19 cellular contexts compared by ENCODE assay signal in genomic region chr2:120904379-120904778, GRCh38.
DNase-seq lines count a peak whose midpoint lies in the region; ATAC-seq, FAIRE-seq and TF ChIP-seq lines count a peak whose summit lies in the region.
"Had no signal": no experiment of that assay in that cellular context is flagged by ENCODE, and none has a peak within 500 bp of the region (broad histone marks: within the 10 kb centered on the region; RNA-seq: fewer than 3 reads in every experiment).

No MANE protein-coding gene starts in this region.

- H2BK5ac ChIP-seq in mesendoderm (ENCODE audit: low read length), result no peak overlapping the region

- H4K20me1 ChIP-seq in astrocyte (ENCODE audit: insufficient read depth, low read length), result peaks cover 76% of the 10 kb centered on the region

- no peak for ATAC-seq in HG03439 (IDR thresholded peaks at IDR 0.05; ENCODE audit: unreplicated experiment)
- ATAC-seq: activated naive CD4-positive, alpha-beta T cell treated with anti-CD3 and anti-CD28 coated beads, Interleukin-2, amount 50 U/mL, for 72 hours; K562; naive thymus-derived CD4-positive, alpha-beta T cell had no signal

- DNase-seq in H7 (peak; percentile 73), astrocyte (ENCODE audit: low read depth) (no peak), mesendoderm (peak; percentile 42), tibial artery (no peak), caudate nucleus (lab: John Stamatoyannopoulos, UW) (no peak), posterior vena cava (ENCODE audit: low spot score) (no peak)
- DNase-seq: activated CD4-positive, alpha-beta T cell treated with anti-CD3 and anti-CD28 coated beads, Interleukin-2, amount 50 U/mL, for 1 hour; colonic mucosa; GM23248; naive thymus-derived CD4-positive, alpha-beta T cell; NCI-H510A treated with DMSO at 0.1 percent for 48 hours; Peyer's patch; T-helper 2 cell had no signal

- H3K36me3 ChIP-seq in H7 (replicated peaks; ENCODE audit: control insufficient read depth, insufficient read depth, low read length) (no peaks in the 10 kb centered on the region; the same call in none of the 2 replicates), astrocyte (ENCODE audit: insufficient read depth, low read length) (no peaks in the 10 kb centered on the region), mesendoderm (ENCODE audit: control insufficient read depth, insufficient read depth, low read length) (no peaks in the 10 kb centered on the region), tibial artery (no peaks in the 10 kb centered on the region)
- H3K36me3 ChIP-seq: colonic mucosa, Peyer's patch had no signal

- H3K4me1 ChIP-seq in astrocyte (ENCODE audit: insufficient read depth, low read length) (no peaks in the 10 kb centered on the region), mesendoderm (ENCODE audit: control insufficient read depth, low read depth, low read length) (no peaks in the 10 kb centered on the region), tibial artery (peaks cover 8 to 40% (median 22%) of the 10 kb centered on the region in 4 donors)
- H3K4me1 ChIP-seq: colonic mucosa, parathyroid adenoma, Peyer's patch had no signal

- TF ChIP-seq CTCF in astrocyte (IDR thresholded peaks at IDR 0.05; ENCODE audit: insufficient read depth, low read depth, low read length), result no peak
- TF ChIP-seq CTCF in tibial artery (IDR thresholded peaks at IDR 0.05), result no peak

- FAIRE-seq in astrocyte (lab: Jason Lieb, UNC), result no peak
- FAIRE-seq: K562 had no signal

- no peak overlapping the region for H3K4ac ChIP-seq in mesendoderm (ENCODE audit: low read depth, low read length)

- H3K9ac ChIP-seq in astrocyte (ENCODE audit: low read length), result no peak overlapping the region
- no peak overlapping the region for H3K9ac ChIP-seq in mesendoderm (ENCODE audit: low read length)
- H3K9ac ChIP-seq: GM23248, parathyroid adenoma had no signal

- H3K79me2 ChIP-seq in astrocyte (ENCODE audit: insufficient read depth, low read length) (peaks cover 26% of the 10 kb centered on the region), mesendoderm (ENCODE audit: control insufficient read depth, insufficient read depth, low read length) (no peaks in the 10 kb centered on the region)
- H3K79me2 ChIP-seq: parathyroid adenoma had no signal

- no peak overlapping the region for H4K8ac ChIP-seq in mesendoderm (ENCODE audit: low read depth, low read length)

- H3K56ac ChIP-seq in mesendoderm (ENCODE audit: low read length), result peak overlapping the region; percentile 5

- no peak overlapping the region for H2BK120ac ChIP-seq in mesendoderm (ENCODE audit: low read depth, low read length)

- H3K36me3 Mint-ChIP-seq in astrocyte (ENCODE audit: low read depth, unreplicated experiment), result peaks cover 18% of the 10 kb centered on the region
- H3K36me3 Mint-ChIP-seq: activated naive CD4-positive, alpha-beta T cell treated with anti-CD3 and anti-CD28 coated beads, Interleukin-2, amount 50 U/mL, for 72 hours; memory B cell; naive thymus-derived CD4-positive, alpha-beta T cell had no signal

- no peak overlapping the region for H2AFZ ChIP-seq in astrocyte (ENCODE audit: low read depth, low read length)
- H2AFZ ChIP-seq: GM23248, parathyroid adenoma had no signal

- H3K23ac ChIP-seq in mesendoderm (ENCODE audit: low read length), result no peak overlapping the region

- no peak overlapping the region for H2BK15ac ChIP-seq in mesendoderm (replicated peaks; ENCODE audit: low read depth)

- no peaks in the 10 kb centered on the region for H3K9me3 Mint-ChIP-seq in astrocyte (ENCODE audit: unreplicated experiment)
- H3K9me3 Mint-ChIP-seq: activated naive CD4-positive, alpha-beta T cell treated with anti-CD3 and anti-CD28 coated beads, Interleukin-2, amount 50 U/mL, for 72 hours; memory B cell had no signal

- H3K18ac ChIP-seq in mesendoderm (ENCODE audit: low read length), result no peak overlapping the region

- H3K4me2 ChIP-seq in astrocyte (ENCODE audit: low read length) (no peak overlapping the region), mesendoderm (ENCODE audit: low read length) (no peak overlapping the region)

- no peaks in the 10 kb centered on the region for H3K9me3 ChIP-seq in astrocyte (ENCODE audit: insufficient read depth, low read depth, low read length)
- H3K9me3 ChIP-seq in tibial artery, result no peaks in the 10 kb centered on the region
- H3K9me3 ChIP-seq: colonic mucosa, Peyer's patch had no signal

- peaks cover 28% of the 10 kb centered on the region for H3K4me1 Mint-ChIP-seq in astrocyte (ENCODE audit: low read depth, unreplicated experiment)
- H3K4me1 Mint-ChIP-seq: memory B cell; naive thymus-derived CD4-positive, alpha-beta T cell had no signal

- no peak overlapping the region for H2AK5ac ChIP-seq in mesendoderm (ENCODE audit: low read length)

- H3K27me3 Mint-ChIP-seq in astrocyte (ENCODE audit: low read depth, unreplicated experiment), result no peaks in the 10 kb centered on the region

- no peak overlapping the region for H3K4me3 ChIP-seq in H7 (ENCODE audit: insufficient read depth, low read depth, low read length)
- no peak overlapping the region for H3K4me3 ChIP-seq in astrocyte (ENCODE audit: insufficient read depth, low read depth, low read length)
- H3K4me3 ChIP-seq in mesendoderm (ENCODE audit: low read length), result no peak overlapping the region
- H3K4me3 ChIP-seq in tibial artery, result no peak overlapping the region
- H3K4me3 ChIP-seq: colonic mucosa, GM23248, K562, Peyer's patch had no signal

- H3K79me1 ChIP-seq in mesendoderm (ENCODE audit: low read length), result peaks cover 1% of the 10 kb centered on the region

- H3K27me3 ChIP-seq in H7 (ENCODE audit: control insufficient read depth, insufficient read depth, low read length), result no peaks in the 10 kb centered on the region
- H3K27me3 ChIP-seq in astrocyte (ENCODE audit: insufficient read depth, low read length), result no peaks in the 10 kb centered on the region
- no peaks in the 10 kb centered on the region for H3K27me3 ChIP-seq in mesendoderm (ENCODE audit: insufficient read depth, low read length, poor library complexity)
- H3K27me3 ChIP-seq in tibial artery, result no peaks in the 10 kb centered on the region
- H3K27me3 ChIP-seq: colonic mucosa, Peyer's patch had no signal

- intact Hi-C loops in tibial artery (cut with DNase I; ENCODE audit: low total_unique reads), result loop anchor here (2.0 kb wide), 1 partner anchor 14 kb away; no protein-coding TSS in a partner anchor
- intact Hi-C loops in posterior vena cava (cut with DNase I), result no loop called here

- no CpG with 5 or more reads among the region's 8 CpGs for WGBS in mesendoderm (ENCODE audit: extremely low coverage, insufficient coverage, low lambda C conversion rate)

- H3K27ac Mint-ChIP-seq in astrocyte (ENCODE audit: unreplicated experiment), result peak overlapping the region; percentile 41
- H3K27ac Mint-ChIP-seq: activated naive CD4-positive, alpha-beta T cell treated with anti-CD3 and anti-CD28 coated beads, Interleukin-2, amount 50 U/mL, for 72 hours; memory B cell; naive thymus-derived CD4-positive, alpha-beta T cell had no signal

- H3K27ac ChIP-seq in astrocyte (ENCODE audit: low read depth, low read length) (no peak overlapping the region), mesendoderm (ENCODE audit: low read depth, low read length) (no peak overlapping the region), tibial artery (peak overlapping the region; percentile 69 to 70), caudate nucleus (ENCODE audit: low read depth, low read length) (no peak overlapping the region)
- H3K27ac ChIP-seq: colonic mucosa, GM23248, parathyroid adenoma, Peyer's patch, VCaP had no signal

- H3K4me3 Mint-ChIP-seq in astrocyte (ENCODE audit: unreplicated experiment), result no peak overlapping the region
- H3K4me3 Mint-ChIP-seq: memory B cell; naive thymus-derived CD4-positive, alpha-beta T cell had no signal

- no peak overlapping the region for H4K5ac ChIP-seq in mesendoderm (ENCODE audit: low read length)

Comparison
In these comparisons a context has a peak if more than half of its experiments do, and no peak if none do; other contexts are left out.
1. DNase-seq: peak in H7 (single experiment) and mesendoderm (single experiment); none in astrocyte (single experiment), tibial artery (0 of 2), caudate nucleus (0 of 61) and posterior vena cava (single experiment).
2. H3K27ac ChIP-seq: peak in tibial artery (2 of 2); none in astrocyte (single experiment), mesendoderm (single experiment) and caudate nucleus (single experiment).